Comparison of ENCODE assay signal across 20 cellular contexts in the genomic region with DNA sequence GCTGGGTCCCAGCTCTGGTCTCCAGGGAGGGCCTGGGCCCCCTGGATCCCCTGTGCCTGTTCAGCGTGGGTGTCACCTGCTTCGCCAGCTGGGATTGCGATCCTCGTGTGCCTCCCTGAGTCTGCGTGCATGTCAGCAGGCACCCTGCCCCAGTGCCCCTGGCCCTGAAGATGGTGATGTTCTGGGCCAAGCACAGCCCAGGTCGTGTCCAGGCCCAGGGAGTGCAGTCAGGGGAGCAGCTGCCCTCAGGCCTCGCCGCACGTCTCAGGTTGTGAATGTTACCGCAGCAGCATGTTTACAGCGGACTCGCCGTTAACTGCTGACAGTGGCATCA.
DNase-seq lines count a peak whose midpoint lies in the region; TF ChIP-seq lines count a peak whose summit lies in the region.
"Had no signal": no experiment of that assay in that cellular context is flagged by ENCODE, and none has a peak within 500 bp of the region (broad histone marks: within the 10 kb centered on the region; RNA-seq: fewer than 3 reads in every experiment).

No MANE protein-coding gene starts in this region.

- H3K27ac ChIP-seq in BLaER1 (peak overlapping the region; percentile 88), HUES6 (ENCODE audit: low read depth, low read length) (no peak overlapping the region), uterus (no peak overlapping the region)
- H3K27ac ChIP-seq: colonic mucosa had no signal

- no peaks in the 10 kb centered on the region for H3K9me3 Mint-ChIP-seq in chondrocyte (ENCODE audit: low read depth)
- H3K9me3 Mint-ChIP-seq in nephron, result no peaks in the 10 kb centered on the region
- H3K9me3 Mint-ChIP-seq: activated CD4-positive, alpha-beta memory T cell treated with anti-CD3 and anti-CD28 coated beads for 36 hours; mesothelial cell of epicardium; stimulated activated naive CD8-positive, alpha-beta T cell treated with anti-CD3 and anti-CD28 coated beads, Interleukin-15, amount 100 ng/mL, for 72 hours had no signal

- H3K27ac Mint-ChIP-seq in chondrocyte (ENCODE audit: unreplicated experiment), result no peak overlapping the region
- peak overlapping the region; percentile 91 to 93 (median 92) for H3K27ac Mint-ChIP-seq in nephron
- H3K27ac Mint-ChIP-seq: activated CD4-positive, alpha-beta memory T cell treated with anti-CD3 and anti-CD28 coated beads for 36 hours; mesothelial cell of epicardium; stimulated activated naive CD8-positive, alpha-beta T cell treated with anti-CD3 and anti-CD28 coated beads, Interleukin-15, amount 100 ng/mL, for 72 hours had no signal

- H3K4me2 ChIP-seq in BLaER1, result peak overlapping the region; percentile 69

- no peak overlapping the region for H3K4me3 Mint-ChIP-seq in chondrocyte (ENCODE audit: unreplicated experiment)
- H3K4me3 Mint-ChIP-seq in nephron, result no peak overlapping the region
- H3K4me3 Mint-ChIP-seq: activated CD4-positive, alpha-beta memory T cell treated with anti-CD3 and anti-CD28 coated beads for 36 hours; mesothelial cell of epicardium; stimulated activated naive CD8-positive, alpha-beta T cell treated with anti-CD3 and anti-CD28 coated beads, Interleukin-15, amount 100 ng/mL, for 72 hours had no signal

- no peaks in the 10 kb centered on the region for H3K9me3 ChIP-seq in BLaER1
- no peaks in the 10 kb centered on the region for H3K9me3 ChIP-seq in HUES6 (ENCODE audit: control insufficient read depth, insufficient read depth, low read depth, low read length)
- no peaks in the 10 kb centered on the region for H3K9me3 ChIP-seq in uterus
- H3K9me3 ChIP-seq: colonic mucosa had no signal

- intact Hi-C loops in uterus (cut with DNase I; ENCODE audit: low total_unique reads), result no loop called here

- TF ChIP-seq CTCF in chondrocyte (IDR thresholded peaks at IDR 0.05) (no peak), nephron (IDR thresholded peaks at IDR 0.05; ENCODE audit: unreplicated experiment in 3 of 3) (no peak), uterus (IDR thresholded peaks at IDR 0.05) (no peak)

- H3K4me3 ChIP-seq in BLaER1 (no peak overlapping the region), HUES6 (ENCODE audit: low read depth, low read length) (no peak overlapping the region), uterus (no peak overlapping the region)
- H3K4me3 ChIP-seq: colonic mucosa had no signal

- DNase-seq in chondrocyte (ENCODE audit: low spot score) (peak; percentile 77), 8988T (no peak), erythroblast (lab: John Stamatoyannopoulos, UW) (no peak), uterus (no peak)
- DNase-seq in activated naive CD4-positive, alpha-beta T cell (lab: John Stamatoyannopoulos, UW), result no peak
- DNase-seq: activated CD4-positive, alpha-beta memory T cell treated with anti-CD3 and anti-CD28 coated beads for 36 hours; activated naive CD4-positive, alpha-beta T cell treated with anti-CD3 and anti-CD28 coated beads, Interleukin-2, amount 50 U/mL, for 16 hours; activated T-cell treated with anti-CD3 and anti-CD28 coated beads, Interleukin-2, amount 50 U/mL, for 1 hour; colonic mucosa; foreskin fibroblast; Karpas-422; NCI-H446 treated with DMSO at 0.1 percent for 48 hours; RPMI8226; stimulated activated CD4-positive, alpha-beta T cell treated with anti-CD3 and anti-CD28 coated beads, Interleukin-1b, Interleukin-23, amount 100 ng/mL, for 48 hours; stimulated activated naive CD8-positive, alpha-beta T cell treated with anti-CD3 and anti-CD28 coated beads, Interleukin-15, amount 100 ng/mL, for 72 hours; T-helper 1 cell had no signal

- H3K4me1 ChIP-seq in BLaER1 (peaks cover 32% of the 10 kb centered on the region), HUES6 (ENCODE audit: control insufficient read depth, insufficient read depth, low read length) (no peaks in the 10 kb centered on the region), uterus (peaks cover 0 to 6% of the 10 kb centered on the region in 2 donors)
- H3K4me1 ChIP-seq: colonic mucosa had no signal

- H3K27me3 Mint-ChIP-seq in chondrocyte (ENCODE audit: low read depth) (no peaks in the 10 kb centered on the region), nephron (ENCODE audit: low read depth) (no peaks in the 10 kb centered on the region)
- H3K27me3 Mint-ChIP-seq: activated CD4-positive, alpha-beta memory T cell treated with anti-CD3 and anti-CD28 coated beads for 36 hours; stimulated activated naive CD8-positive, alpha-beta T cell treated with anti-CD3 and anti-CD28 coated beads, Interleukin-15, amount 100 ng/mL, for 72 hours had no signal

- H3K36me3 Mint-ChIP-seq in chondrocyte (ENCODE audit: low read depth) (peaks cover 25% of the 10 kb centered on the region), nephron (ENCODE audit: low read depth) (peaks cover 35% of the 10 kb centered on the region)

- no peaks in the 10 kb centered on the region for H4K20me1 ChIP-seq in BLaER1

- TF ChIP-seq POLR2A in erythroblast (IDR thresholded peaks at IDR 0.05; ENCODE audit: low read length), result no peak
- no peak for TF ChIP-seq POLR2A in uterus (IDR thresholded peaks at IDR 0.05)

- no peaks in the 10 kb centered on the region for H3K27me3 ChIP-seq in BLaER1
- no peaks in the 10 kb centered on the region for H3K27me3 ChIP-seq in HUES6 (ENCODE audit: control insufficient read depth, insufficient read depth, low read length)
- H3K27me3 ChIP-seq in uterus, result no peaks in the 10 kb centered on the region
- H3K27me3 ChIP-seq: colonic mucosa had no signal

- H3K36me3 ChIP-seq in BLaER1 (peaks cover 81% of the 10 kb centered on the region), HUES6 (ENCODE audit: control insufficient read depth, insufficient read depth, low read length) (peaks cover 76% of the 10 kb centered on the region), uterus (no peaks in the 10 kb centered on the region)

- H3K4me1 Mint-ChIP-seq in chondrocyte (ENCODE audit: low read depth) (no peaks in the 10 kb centered on the region), nephron (peaks cover 34% of the 10 kb centered on the region)
- H3K4me1 Mint-ChIP-seq: mesothelial cell of epicardium; stimulated activated naive CD8-positive, alpha-beta T cell treated with anti-CD3 and anti-CD28 coated beads, Interleukin-15, amount 100 ng/mL, for 72 hours had no signal

- H3K9ac ChIP-seq in BLaER1, result peak overlapping the region; percentile 71
- peak overlapping the region; percentile 50 for H3K9ac ChIP-seq in HUES6 (ENCODE audit: low read length)
